In genomic region chr18:10140461-10140911, GRCh38 we compare ENCODE assay signal across 9 cellular contexts.
A peak's percentile ranks its signal among the peaks of the same experiment; 100 is the strongest.
DNase-seq lines count a peak whose midpoint lies in the region; TF ChIP-seq lines count a peak whose summit lies in the region.
"Had no signal": no experiment of that assay in that cellular context is flagged by ENCODE, and none has a peak within 500 bp of the region (broad histone marks: within the 10 kb centered on the region; RNA-seq: fewer than 3 reads in every experiment).

No MANE protein-coding gene starts in this region.

- DNase-seq in ELR (ENCODE audit: low read depth) (peak; percentile 3), NOMO-1 treated with dmso at 0.1 percent for 144 hours (lab: John Stamatoyannopoulos, UW; ENCODE audit: unreplicated experiment) (peak; percentile 74), foreskin fibroblast (peak; percentile 81 to 89), DMS114 treated with DMSO at 0.1 percent for 48 hours (lab: John Stamatoyannopoulos, UW; ENCODE audit: unreplicated experiment) (no peak), OCI-M1 (lab: John Stamatoyannopoulos, UW) (no peak), hypothalamus (lab: John Stamatoyannopoulos, UW) (no peak), EL (no peak)
- DNase-seq: NCI-H2107 had no signal

- H3K27ac ChIP-seq in skin epidermis, result peak overlapping the region in 14 of 21 experiments; percentile 3 to 81 (median 70)

- no peak for TF ChIP-seq CTCF in foreskin fibroblast (IDR thresholded peaks at IDR 0.05; ENCODE audit: low read depth, low read length)

- peak overlapping the region in 1 of 2 donors; percentile 16 for H3K4me3 ChIP-seq in foreskin fibroblast (ENCODE audit: low read depth in 1 of 2, low read length in 2 of 2)
- H3K4me3 ChIP-seq in skin epidermis, result no peak overlapping the region

Comparison
In these comparisons a context has a peak if more than half of its experiments do, and no peak if none do; other contexts are left out.
1. DNase-seq: peak in ELR (single experiment), NOMO-1 treated with dmso at 0.1 percent for 144 hours (single experiment) and foreskin fibroblast (2 of 2); none in DMS114 treated with DMSO at 0.1 percent for 48 hours (single experiment), OCI-M1 (single experiment), hypothalamus (0 of 51) and EL (single experiment).